ENCODE assay signal across 12 cellular contexts in genomic region chr6:7215798-7216231, GRCh38.
DNase-seq lines count a peak whose midpoint lies in the region; ATAC-seq, FAIRE-seq and TF ChIP-seq lines count a peak whose summit lies in the region.
"Had no signal": no experiment of that assay in that cellular context is flagged by ENCODE, and none has a peak within 500 bp of the region (broad histone marks: within the 10 kb centered on the region; RNA-seq: fewer than 3 reads in every experiment).

No MANE protein-coding gene starts in this region.

- ATAC-seq in GM18511 (IDR thresholded peaks at IDR 0.05; ENCODE audit: unreplicated experiment) = peak; percentile 68
- peak; percentile 53 for ATAC-seq in HG02642 (IDR thresholded peaks at IDR 0.05; ENCODE audit: poor library complexity, unreplicated experiment)
- peak; percentile 73 for ATAC-seq in GM12878
- ATAC-seq in aorta (ENCODE audit: low FRiP score) = no peak
- ATAC-seq: natural killer cell had no signal

- TF ChIP-seq EP300 in GM12878 (IDR thresholded peaks at IDR 0.05; ENCODE audit: borderline replicate concordance in 1 of 2, control insufficient read depth in 1 of 2, low read depth in 2 of 2, low read length in 2 of 2) = no peak

- CTCF ChIA-PET in GM12878 (lab: Yijun Ruan, JAX) = no interaction called here

- no peak for FAIRE-seq in GM12878 (lab: Jason Lieb, UNC)
- no peak for FAIRE-seq in urothelium cell line (lab: Jason Lieb, UNC)

- RAD21 ChIA-PET in GM12878 (lab: Charles Lee; ENCODE audit: unreplicated experiment) = interaction anchor here (1.2 kb wide), 1 partner anchor 60 kb away, joined by 3 read pairs; no protein-coding TSS in a partner anchor

- intact Hi-C loops in GM12878 (cut with micrococcal nuclease; ENCODE audit: unreplicated experiment) = no loop called here
- intact Hi-C loops in aorta (cut with DNase I) = no loop called here

- H3K27me3 ChIP-seq in GM12878 (replicated peaks in 1 of 2; ENCODE audit: control insufficient read depth in 2 of 2, insufficient read depth in 2 of 2, low read length in 1 of 2) (no peaks in the 10 kb centered on the region), osteoblast (ENCODE audit: insufficient read depth, low read length) (no peaks in the 10 kb centered on the region), aorta (ENCODE audit: control insufficient read depth in 1 of 2, insufficient read depth in 2 of 2, low read length in 1 of 2) (no peaks in the 10 kb centered on the region)

- in situ Hi-C loops in GM12878 (cut with MboI) = no loop called here

- no peak overlapping the region for H3K4me2 ChIP-seq in GM12878 (ENCODE audit: control insufficient read depth, insufficient read depth)
- no peak overlapping the region for H3K4me2 ChIP-seq in osteoblast (ENCODE audit: insufficient read depth, low read length)

- H2AFZ ChIP-seq in GM12878 (ENCODE audit: control insufficient read depth, low read depth, low read length) (no peak overlapping the region), osteoblast (ENCODE audit: low read length) (no peak overlapping the region)

- no TSS peak for BruUV-seq in GM12878 (replicated peaks; lab: Mats Ljungman, UMichigan)

- H3K9me3 ChIP-seq in GM12878 (replicated peaks; ENCODE audit: control insufficient read depth, insufficient read depth, low read length) (no peaks in the 10 kb centered on the region), osteoblast (ENCODE audit: low read depth, low read length) (no peaks in the 10 kb centered on the region), aorta (ENCODE audit: control insufficient read depth, low read length) (no peaks in the 10 kb centered on the region)

- H3K4me1 ChIP-seq in GM12878 (ENCODE audit: control insufficient read depth, insufficient read depth, low read length) (no peaks in the 10 kb centered on the region), osteoblast (ENCODE audit: insufficient read depth, low read length) (peaks cover 16% of the 10 kb centered on the region), aorta (ENCODE audit: control insufficient read depth in 1 of 2, insufficient read depth in 2 of 2, low read length in 2 of 2) (no peaks in the 10 kb centered on the region)

- DNase-seq in GM12878 (ENCODE audit: low read depth, low spot score) = no peak
- DNase-seq in osteoblast (ENCODE audit: insufficient read length, low spot score, missing footprints) = no peak
- no peak for DNase-seq in urothelium cell line (ENCODE audit: low spot score)
- no peak for DNase-seq in AML-193 (lab: John Stamatoyannopoulos, UW)
- DNase-seq in aorta = no peak
- DNase-seq: activated T-cell treated with anti-CD3 and anti-CD28 coated beads for 4 hours, H7, natural killer cell, NCI-H446, Right ventricle myocardium superior had no signal

- 96% methylated on average over 10 of the region's 10 CpGs for WGBS in GM12878 (ENCODE audit: insufficient coverage, insufficient replicate concordance, low lambda C conversion rate, missing lambda C conversion rate)
- 85 to 86% methylated on average over 10 of the region's 10 CpGs for WGBS in aorta, 2 donors

- H3K4me3 ChIP-seq in GM12878 (no peak overlapping the region), osteoblast (ENCODE audit: insufficient read depth, low read length) (no peak overlapping the region), aorta (ENCODE audit: low read length in 2 of 2) (no peak overlapping the region)

- H3K9ac ChIP-seq in GM12878 (ENCODE audit: control insufficient read depth, insufficient read depth, low read length) = no peak overlapping the region

- no peaks in the 10 kb centered on the region; the same call in 1 of the 2 replicates for H3K79me2 ChIP-seq in GM12878 (ENCODE audit: control insufficient read depth, insufficient read depth, low read length)
- H3K79me2 ChIP-seq in osteoblast (ENCODE audit: insufficient read depth, low read length) = peaks cover 24% of the 10 kb centered on the region

- no peak for TF ChIP-seq CTCF in GM12878 (IDR thresholded peaks at IDR 0.05 in 2 of 3, conservative IDR thresholded peaks at IDR 0.05 in 1 of 3; ENCODE audit: control insufficient read depth in 2 of 3, extremely low read depth in 1 of 3, insufficient read depth in 1 of 3, low read depth in 3 of 3, low read length in 3 of 3)
- no peak for TF ChIP-seq CTCF in osteoblast (IDR thresholded peaks at IDR 0.05; ENCODE audit: extremely low read depth, low read depth, low read length)

- H3K36me3 ChIP-seq in GM12878 (ENCODE audit: control insufficient read depth in 2 of 2, insufficient read depth in 2 of 2, low read length in 1 of 2) (peaks cover 41 to 61% of the 10 kb centered on the region in 2 experiments), osteoblast (ENCODE audit: insufficient read depth, low read length) (peaks cover 66% of the 10 kb centered on the region), aorta (ENCODE audit: control insufficient read depth in 1 of 2, insufficient read depth in 2 of 2, low read length in 1 of 2) (peaks cover 4 to 5% of the 10 kb centered on the region in 2 donors)

- no peak overlapping the region for H3K27ac ChIP-seq in GM12878 (ENCODE audit: control insufficient read depth, insufficient read depth)
- H3K27ac ChIP-seq in osteoblast (ENCODE audit: low read depth, low read length) = peak overlapping the region; percentile 16
- no peak overlapping the region for H3K27ac ChIP-seq in aorta (ENCODE audit: low read depth in 1 of 2, low read length in 2 of 2)

- SMC1A ChIA-PET in GM12878 (lab: Charles Lee; ENCODE audit: uncharacterized antibody, unreplicated experiment) = no interaction called here

- TF ChIP-seq RAD21 in GM12878 (IDR thresholded peaks at IDR 0.05; ENCODE audit: insufficient read depth, low read depth, low read length) = no peak

- H4K20me1 ChIP-seq in GM12878 (ENCODE audit: control insufficient read depth, insufficient read depth) (no peaks in the 10 kb centered on the region), osteoblast (ENCODE audit: insufficient read depth, low read length) (peaks cover 14% of the 10 kb centered on the region)

- POLR2A ChIA-PET in GM12878 (lab: Charles Lee) = no interaction called here

- TF ChIP-seq POLR2A in GM12878 (IDR thresholded peaks at IDR 0.05; ENCODE audit: low read depth, low read length) = no peak

TF ChIP-seq in GM12878, 131 proteins besides CTCF, POLR2A, EP300 and RAD21 (continues in another document):
- TF ChIP-seq ZBED1 (IDR thresholded peaks at IDR 0.05; ENCODE audit: borderline replicate concordance) (no peak), REST (IDR thresholded peaks at IDR 0.05; ENCODE audit: low read depth, low read length) (no peak), USF2 (IDR thresholded peaks at IDR 0.05; ENCODE audit: borderline replicate concordance, low read depth, low read length) (no peak), CBX5 (IDR thresholded peaks at IDR 0.05; ENCODE audit: low read depth) (no peak), ZNF622 (IDR thresholded peaks at IDR 0.05) (no peak), EED (IDR thresholded peaks at IDR 0.05; ENCODE audit: low read depth) (no peak), CHD1 (IDR thresholded peaks at IDR 0.05; ENCODE audit: low read depth, low read length) (no peak), KAT2A (conservative IDR thresholded peaks at IDR 0.05; ENCODE audit: control insufficient read depth, low read depth, low read length) (no peak), PAX5 (IDR thresholded peaks at IDR 0.05; ENCODE audit: borderline replicate concordance, low read depth, low read length) (no peak), MXI1 (IDR thresholded peaks at IDR 0.05; ENCODE audit: low read depth, low read length) (no peak), ASH2L (IDR thresholded peaks at IDR 0.05; ENCODE audit: borderline replicate concordance, low read depth) (no peak), EZH2 (IDR thresholded peaks at IDR 0.05; ENCODE audit: borderline replicate concordance, control insufficient read depth, low read depth, low read length) (no peak)
